14 cellular contexts compared by ENCODE assay signal in genomic region chr6:106247293-106247692, GRCh38.
A peak's percentile ranks its signal among the peaks of the same experiment; 100 is the strongest.
DNase-seq lines count a peak whose midpoint lies in the region; ATAC-seq and TF ChIP-seq lines count a peak whose summit lies in the region.
"Had no signal": no experiment of that assay in that cellular context is flagged by ENCODE, and none has a peak within 500 bp of the region (broad histone marks: within the 10 kb centered on the region; RNA-seq: fewer than 3 reads in every experiment).

No MANE protein-coding gene starts in this region.

- H3K27me3 ChIP-seq in skeletal muscle satellite cell (ENCODE audit: control insufficient read depth, insufficient read depth, low read length) (no peaks in the 10 kb centered on the region), suprapubic skin (no peaks in the 10 kb centered on the region)
- H3K27me3 ChIP-seq: pancreas had no signal

- peak overlapping the region; percentile 20 to 74 for H3K4me3 Mint-ChIP-seq in activated T-cell treated with anti-CD3 and anti-CD28 coated beads, Interleukin-2, amount 50 U/mL, for 72 hours
- no peak overlapping the region for H3K4me3 Mint-ChIP-seq in activated T-helper 1 cell treated with anti-CD3 and anti-CD28 coated beads, Interleukin-12 subunit alpha, Interleukin-12 subunit beta, Interleukin-2, Interleukin-4 antibody, amounts not matched to agents 30 ng/mL and 10 ng/mL and 1 ng/mL, durations not matched to agents 14 hours and 24 hours and 36 hours

- no peaks in the 10 kb centered on the region for H3K9me3 ChIP-seq in skeletal muscle satellite cell (replicated peaks; ENCODE audit: low read length)
- no peaks in the 10 kb centered on the region for H3K9me3 ChIP-seq in suprapubic skin
- H3K9me3 ChIP-seq: pancreas had no signal

- peaks cover 7% of the 10 kb centered on the region for H3K4me1 Mint-ChIP-seq in activated T-cell treated with anti-CD3 and anti-CD28 coated beads, Interleukin-2, amount 50 U/mL, for 72 hours (ENCODE audit: low read depth)
- peaks cover 16% of the 10 kb centered on the region for H3K4me1 Mint-ChIP-seq in activated T-helper 1 cell treated with anti-CD3 and anti-CD28 coated beads, Interleukin-12 subunit alpha, Interleukin-12 subunit beta, Interleukin-2, Interleukin-4 antibody, amounts not matched to agents 30 ng/mL and 10 ng/mL and 1 ng/mL, durations not matched to agents 14 hours and 24 hours and 36 hours (ENCODE audit: low read depth)

- H3K36me3 Mint-ChIP-seq in activated T-cell treated with anti-CD3 and anti-CD28 coated beads, Interleukin-2, amount 50 U/mL, for 72 hours (ENCODE audit: insufficient read depth in 2 of 2), result peaks cover 4 to 10% of the 10 kb centered on the region in 2 donors
- H3K36me3 Mint-ChIP-seq in activated T-helper 1 cell treated with anti-CD3 and anti-CD28 coated beads, Interleukin-12 subunit alpha, Interleukin-12 subunit beta, Interleukin-2, Interleukin-4 antibody, amounts not matched to agents 30 ng/mL and 10 ng/mL and 1 ng/mL, durations not matched to agents 14 hours and 24 hours and 36 hours (ENCODE audit: low read depth), result peaks cover 28% of the 10 kb centered on the region

- H3K27ac ChIP-seq in suprapubic skin, result no peak overlapping the region
- H3K27ac ChIP-seq: pancreas had no signal

- peak overlapping the region; percentile 94 for H3K27ac Mint-ChIP-seq in activated T-cell treated with anti-CD3 and anti-CD28 coated beads, Interleukin-2, amount 50 U/mL, for 72 hours
- peak overlapping the region; percentile 26 for H3K27ac Mint-ChIP-seq in activated T-helper 1 cell treated with anti-CD3 and anti-CD28 coated beads, Interleukin-12 subunit alpha, Interleukin-12 subunit beta, Interleukin-2, Interleukin-4 antibody, amounts not matched to agents 30 ng/mL and 10 ng/mL and 1 ng/mL, durations not matched to agents 14 hours and 24 hours and 36 hours

- ATAC-seq in activated T-cell treated with anti-CD3 and anti-CD28 coated beads, Interleukin-2, amount 50 U/mL, for 72 hours (replicated peaks in 1 of 2), result peak; percentile 58 to 68
- ATAC-seq in HG03095 (IDR thresholded peaks at IDR 0.05; ENCODE audit: unreplicated experiment), result peak; percentile 42
- no peak for ATAC-seq in HG02938 (IDR thresholded peaks at IDR 0.05; ENCODE audit: unreplicated experiment)
- ATAC-seq: pancreas had no signal

- peak overlapping the region; percentile 1 for H3K4me2 ChIP-seq in skeletal muscle satellite cell (ENCODE audit: low read length)

- peaks cover 14% of the 10 kb centered on the region for H3K36me3 ChIP-seq in skeletal muscle satellite cell (ENCODE audit: insufficient read depth, low read length)
- H3K36me3 ChIP-seq in suprapubic skin, result peaks cover 12% of the 10 kb centered on the region

- 75% methylated on average over 3 of the region's 3 CpGs for WGBS in suprapubic skin

- intact Hi-C loops in activated T-helper 1 cell treated with anti-CD3 and anti-CD28 coated beads, Interleukin-12 subunit alpha, Interleukin-12 subunit beta, Interleukin-2, Interleukin-4 antibody, amounts not matched to agents 30 ng/mL and 10 ng/mL and 1 ng/mL, durations not matched to agents 14 hours and 24 hours and 36 hours (cut with micrococcal nuclease), result no loop called here

- H3K4me1 ChIP-seq in skeletal muscle satellite cell (ENCODE audit: control insufficient read depth, insufficient read depth, low read length) (peaks cover 18% of the 10 kb centered on the region), suprapubic skin (no peaks in the 10 kb centered on the region)
- H3K4me1 ChIP-seq: pancreas had no signal

- no peak for TF ChIP-seq POLR2A in suprapubic skin (IDR thresholded peaks at IDR 0.05)

- TF ChIP-seq EP300 in suprapubic skin (IDR thresholded peaks at IDR 0.05), result no peak

- no peak for DNase-seq in activated T-cell treated with anti-CD3 and anti-CD28 coated beads, Interleukin-2, amount 50 U/mL, for 72 hours
- DNase-seq in activated T-cell treated with anti-CD3 and anti-CD28 coated beads for 4 hours (no peak), suprapubic skin (ENCODE audit: low spot score in 2 of 2) (no peak), SW 1271 (lab: John Stamatoyannopoulos, UW) (no peak)
- DNase-seq in activated T-helper 1 cell treated with anti-CD3 and anti-CD28 coated beads, Interleukin-12 subunit alpha, Interleukin-12 subunit beta, Interleukin-2, Interleukin-4 antibody, amounts not matched to agents 30 ng/mL and 10 ng/mL and 1 ng/mL, durations not matched to agents 14 hours and 24 hours and 36 hours (ENCODE audit: low spot score), result no peak
- DNase-seq: ACHN; activated CD4-positive, CD25-positive, alpha-beta regulatory T cell treated with anti-CD3 and anti-CD28 coated beads, Interleukin-2, amount 50 U/mL, for 72 hours; activated effector memory CD4-positive, alpha-beta T cell treated with anti-CD3 and anti-CD28 coated beads, Interleukin-2, amount 50 U/mL, for 16 hours; caudate nucleus; OCI-M1; pancreas had no signal

- H3K4me3 ChIP-seq in skeletal muscle satellite cell (ENCODE audit: low read length), result no peak overlapping the region
- no peak overlapping the region for H3K4me3 ChIP-seq in suprapubic skin
- H3K4me3 ChIP-seq: pancreas had no signal

- H3K9me3 Mint-ChIP-seq in activated T-cell treated with anti-CD3 and anti-CD28 coated beads, Interleukin-2, amount 50 U/mL, for 72 hours, result no peaks in the 10 kb centered on the region
- peaks cover 4% of the 10 kb centered on the region for H3K9me3 Mint-ChIP-seq in activated T-helper 1 cell treated with anti-CD3 and anti-CD28 coated beads, Interleukin-12 subunit alpha, Interleukin-12 subunit beta, Interleukin-2, Interleukin-4 antibody, amounts not matched to agents 30 ng/mL and 10 ng/mL and 1 ng/mL, durations not matched to agents 14 hours and 24 hours and 36 hours

- no peak for TF ChIP-seq CTCF in suprapubic skin (IDR thresholded peaks at IDR 0.05)

- no peak overlapping the region for H3K9ac ChIP-seq in skeletal muscle satellite cell (ENCODE audit: low read depth, low read length)

- no peaks in the 10 kb centered on the region for H3K27me3 Mint-ChIP-seq in activated T-cell treated with anti-CD3 and anti-CD28 coated beads, Interleukin-2, amount 50 U/mL, for 72 hours (ENCODE audit: low read depth)
- no peaks in the 10 kb centered on the region for H3K27me3 Mint-ChIP-seq in activated T-helper 1 cell treated with anti-CD3 and anti-CD28 coated beads, Interleukin-12 subunit alpha, Interleukin-12 subunit beta, Interleukin-2, Interleukin-4 antibody, amounts not matched to agents 30 ng/mL and 10 ng/mL and 1 ng/mL, durations not matched to agents 14 hours and 24 hours and 36 hours (ENCODE audit: insufficient read depth)
